Comparison of ENCODE assay signal across 28 cellular contexts in the genomic region with DNA sequence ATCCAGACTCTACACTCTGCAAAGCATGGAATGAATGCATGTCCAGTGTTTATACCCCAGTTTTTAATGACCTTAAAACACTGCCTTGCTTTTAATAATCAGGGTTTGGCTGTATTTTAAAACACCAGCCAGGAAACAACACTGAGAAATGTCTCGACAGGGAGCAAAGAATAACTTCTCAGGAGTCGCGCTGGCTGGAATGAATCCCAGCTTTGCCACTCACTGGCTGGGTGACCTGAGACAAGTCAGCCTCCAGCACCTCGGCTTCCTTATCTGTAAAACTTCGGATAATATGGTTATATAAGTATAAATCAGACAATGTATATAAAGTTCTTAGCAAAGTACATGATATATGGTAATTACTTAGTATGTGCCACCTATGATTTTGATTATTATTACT.
"Had no signal": no experiment of that assay in that cellular context is flagged by ENCODE, and none has a peak within 500 bp of the region (broad histone marks: within the 10 kb centered on the region; RNA-seq: fewer than 3 reads in every experiment).

No MANE protein-coding gene starts in this region.

- H3K9me3 ChIP-seq: ascending aorta, esophagus muscularis mucosa, gastrocnemius medialis had no signal

- H3K4me1 ChIP-seq: ascending aorta, foreskin keratinocyte, gastrocnemius medialis had no signal

- DNase-seq: activated CD4-positive, alpha-beta memory T cell treated with anti-CD3 and anti-CD28 coated beads, Interleukin-2, amount 10 ng/mL, durations not matched to agents 7 days and 5 days; activated CD4-positive, alpha-beta T cell treated with anti-CD3 and anti-CD28 coated beads for 36 hours; activated CD4-positive, alpha-beta T cell treated with anti-CD3 and anti-CD28 coated beads, Interleukin-2, amount 10 ng/mL, durations not matched to agents 7 days and 5 days; activated CD4-positive, alpha-beta T cell treated with anti-CD3 and anti-CD28 coated beads, Interleukin-2, amount 50 U/mL, for 4 hours; activated CD4-positive, CD25-positive, alpha-beta regulatory T cell; activated CD4-positive, CD25-positive, alpha-beta regulatory T cell treated with anti-CD3 and anti-CD28 coated beads, Interleukin-2, amount 50 U/mL, for 72 hours; activated CD8-positive, alpha-beta memory T cell treated with anti-CD3 and anti-CD28 coated beads, Interleukin-2, amount 50 U/mL, for 48 hours; activated gamma-delta T cell; activated naive CD4-positive, alpha-beta T cell; activated naive CD4-positive, alpha-beta T cell treated with anti-CD3 and anti-CD28 coated beads, Interleukin-2, amount 10 ng/mL, durations not matched to agents 7 days and 5 days; activated naive CD8-positive, alpha-beta T cell treated with anti-CD3 and anti-CD28 coated beads, Interleukin-2, amount 10 ng/mL, durations not matched to agents 7 days and 5 days; activated T-cell treated with anti-CD3 and anti-CD28 coated beads for 4 hours; activated T-cell treated with anti-CD3 and anti-CD28 coated beads, Interleukin-2, amount 50 U/mL, for 24 hours; activated T-cell treated with anti-CD3 and anti-CD28 coated beads, Interleukin-2, amount 50 U/mL, for 72 hours; brain microvascular endothelial cell; caudate nucleus; cortex of kidney; dermis blood vessel endothelial cell; effector CD4-positive, alpha-beta T cell; effector memory CD8-positive, alpha-beta T cell; erythroblast; foreskin keratinocyte; gastrocnemius medialis; glutamatergic neuron; T-helper 2 cell had no signal

- ATAC-seq: activated CD4-positive, alpha-beta T cell treated with anti-CD3 and anti-CD28 coated beads for 36 hours; activated naive CD4-positive, alpha-beta T cell treated with anti-CD3 and anti-CD28 coated beads, Interleukin-2, amount 50 U/mL, for 72 hours; activated T-cell treated with anti-CD3 and anti-CD28 coated beads, Interleukin-2, amount 50 U/mL, for 72 hours; effector memory CD8-positive, alpha-beta T cell; foreskin keratinocyte; gastrocnemius medialis had no signal

- H3K4me3 ChIP-seq: ascending aorta, esophagus muscularis mucosa, gastrocnemius medialis had no signal

- H3K27me3 ChIP-seq: ascending aorta, brain microvascular endothelial cell, esophagus muscularis mucosa, foreskin keratinocyte, gastrocnemius medialis had no signal

- H3K36me3 ChIP-seq: ascending aorta, brain microvascular endothelial cell, esophagus muscularis mucosa, gastrocnemius medialis had no signal

- H3K27ac ChIP-seq: ascending aorta, brain microvascular endothelial cell, esophagus muscularis mucosa, foreskin keratinocyte, gastrocnemius medialis had no signal
